In genomic region chr7:106278695-106279094, GRCh38 we compare ENCODE assay signal across 21 cellular contexts. TPM values are rescaled to one million over a fixed set of nuclear protein-coding genes. Genes with fewer than 3 reads are reported as not detected.
DNase-seq lines count a peak whose midpoint lies in the region; ATAC-seq, FAIRE-seq and TF ChIP-seq lines count a peak whose summit lies in the region.
"Had no signal": no experiment of that assay in that cellular context is flagged by ENCODE, and none has a peak within 500 bp of the region (broad histone marks: within the 10 kb centered on the region; RNA-seq: fewer than 3 reads in every experiment).

No MANE protein-coding gene starts in this region.

- intact Hi-C loops in heart right ventricle (cut with DNase I), result loop anchor here in 2 of 10 donors (10.0 kb wide), 2 partner anchors 94 to 104 kb away; no protein-coding TSS in a partner anchor

- H3K4me3 Mint-ChIP-seq in activated T-cell treated with anti-CD3 and anti-CD28 coated beads, Interleukin-2, amount 50 U/mL, for 4 hours, result peak overlapping the region; percentile 88
- H3K4me3 Mint-ChIP-seq in activated naive CD8-positive, alpha-beta T cell, result peak overlapping the region; percentile 99
- H3K4me3 Mint-ChIP-seq: stimulated activated memory B cell treated with anti-CD40 and anti-IgM and Interleukin-4, amounts not matched to agents 10 μg/mL and 1 μg/mL and 100 μg/mL, for 72 hours had no signal

- DNase-seq in activated T-cell treated with anti-CD3 and anti-CD28 coated beads, Interleukin-2, amount 50 U/mL, for 4 hours, result no peak
- DNase-seq in activated T-cell treated with anti-CD3 and anti-CD28 coated beads for 4 hours (no peak), fibroblast of villous mesenchyme (ENCODE audit: low read depth) (peak; percentile 20), NCI-H1105 treated with DMSO at 0.1 percent for 48 hours (lab: John Stamatoyannopoulos, UW) (no peak), heart right ventricle (no peak), H54 (ENCODE audit: insufficient read length, low spot score) (no peak)
- DNase-seq: body of pancreas; C1 segment of cervical spinal cord; effector memory CD4-positive, alpha-beta T cell; kidney glomerular epithelial cell; NCI-H1694; NCI-H2171; NCI-H526; nucleus accumbens; stimulated activated CD4-positive, alpha-beta T cell treated with anti-CD3 and anti-CD28 coated beads, Interleukin-2, amount 100 ng/mL, for 24 hours had no signal

- H3K27me3 ChIP-seq in heart right ventricle, result no peaks in the 10 kb centered on the region
- H3K27me3 ChIP-seq: body of pancreas had no signal

- H3K4me1 ChIP-seq in HEK293 (ENCODE audit: control insufficient read depth, insufficient read depth, low read length) (peaks cover 5% of the 10 kb centered on the region; the same call in 1 of the 2 replicates), heart right ventricle (peaks cover 0 to 86% (median 37%) of the 10 kb centered on the region in 9 donors)

- peak overlapping the region; percentile 61 for H3K27ac Mint-ChIP-seq in activated naive CD8-positive, alpha-beta T cell
- H3K27ac Mint-ChIP-seq: IgD-negative memory B cell had no signal

- CTCF ChIA-PET in HEK293 (lab: Yijun Ruan, JAX), result interaction anchor here (1.0 to 1.1 kb wide), 2 partner anchors 32 to 102 kb away, joined by 3 read pairs; no protein-coding TSS in a partner anchor

- no peak overlapping the region for H3K4me3 ChIP-seq in HEK293 (ENCODE audit: low read depth, low read length)
- H3K4me3 ChIP-seq in fibroblast of villous mesenchyme (ENCODE audit: low read depth, low read length), result no peak overlapping the region
- H3K4me3 ChIP-seq in heart right ventricle, result peak overlapping the region in 1 of 10 donors; percentile 80
- H3K4me3 ChIP-seq: body of pancreas, HAP-1 had no signal

- peaks cover 70% of the 10 kb centered on the region for H3K36me3 Mint-ChIP-seq in activated T-cell treated with anti-CD3 and anti-CD28 coated beads, Interleukin-2, amount 50 U/mL, for 4 hours (ENCODE audit: insufficient read depth)
- H3K36me3 Mint-ChIP-seq in activated naive CD8-positive, alpha-beta T cell, result peaks cover 48% of the 10 kb centered on the region

- H3K9me3 Mint-ChIP-seq in activated T-cell treated with anti-CD3 and anti-CD28 coated beads, Interleukin-2, amount 50 U/mL, for 4 hours, result no peaks in the 10 kb centered on the region
- no peaks in the 10 kb centered on the region for H3K9me3 Mint-ChIP-seq in activated naive CD8-positive, alpha-beta T cell (ENCODE audit: low read depth)
- H3K9me3 Mint-ChIP-seq: IgD-negative memory B cell; stimulated activated memory B cell treated with anti-CD40 and anti-IgM and Interleukin-4, amounts not matched to agents 10 μg/mL and 1 μg/mL and 100 μg/mL, for 72 hours had no signal

- TF ChIP-seq POLR2A in H54 (IDR thresholded peaks at IDR 0.05; ENCODE audit: low read depth, low read length), result no peak

- H3K36me3 ChIP-seq in HEK293 (ENCODE audit: control insufficient read depth in 2 of 2, insufficient read depth in 1 of 2, low read length in 2 of 2), result peaks cover 22 to 27% of the 10 kb centered on the region in 2 experiments; a peak in 2 of 3 replicates
- peaks cover 0 to 93% (median 18%) of the 10 kb centered on the region in 9 donors for H3K36me3 ChIP-seq in heart right ventricle

- FAIRE-seq in H54 (lab: Jason Lieb, UNC), result no peak
- FAIRE-seq: G401.6 had no signal

- POLR2A ChIA-PET in HEK293 (lab: Yijun Ruan, JAX), result interaction anchor here (0.6 kb wide), 1 partner anchor 19 kb away, joined by 6 read pairs; no protein-coding TSS in a partner anchor

- 76 to 85% methylated on average over 2 of the region's 2 CpGs for WGBS in heart right ventricle, 2 donors

- TF ChIP-seq CTCF in HEK293 (tag by site-specific recombination; IDR thresholded peaks at IDR 0.05) (no peak), fibroblast of villous mesenchyme (IDR thresholded peaks at IDR 0.05; ENCODE audit: insufficient read depth, low read depth, low read length) (no peak), heart right ventricle (IDR thresholded peaks at IDR 0.05) (no peak)

- peaks cover 38% of the 10 kb centered on the region for H3K4me1 Mint-ChIP-seq in activated T-cell treated with anti-CD3 and anti-CD28 coated beads, Interleukin-2, amount 50 U/mL, for 4 hours (ENCODE audit: low read depth)
- peaks cover 54% of the 10 kb centered on the region for H3K4me1 Mint-ChIP-seq in activated naive CD8-positive, alpha-beta T cell (ENCODE audit: low read depth)

- H3K27ac ChIP-seq in HEK293 (ENCODE audit: extremely low read depth, low read depth, low read length) (no peak overlapping the region), heart right ventricle (peak overlapping the region in 1 of 10 donors; percentile 22)
- H3K27ac ChIP-seq: body of pancreas had no signal

- H3K9me3 ChIP-seq in HEK293 (ENCODE audit: control insufficient read depth, insufficient read depth, low read depth, low read length), result no peaks in the 10 kb centered on the region
- H3K9me3 ChIP-seq in heart right ventricle, result no peaks in the 10 kb centered on the region
- H3K9me3 ChIP-seq: body of pancreas, HAP-1 had no signal

- H3K27me3 Mint-ChIP-seq in activated T-cell treated with anti-CD3 and anti-CD28 coated beads, Interleukin-2, amount 50 U/mL, for 4 hours (ENCODE audit: low read depth), result no peaks in the 10 kb centered on the region
- H3K27me3 Mint-ChIP-seq in activated naive CD8-positive, alpha-beta T cell, result no peaks in the 10 kb centered on the region
- H3K27me3 Mint-ChIP-seq: IgD-negative memory B cell; stimulated activated memory B cell treated with anti-CD40 and anti-IgM and Interleukin-4, amounts not matched to agents 10 μg/mL and 1 μg/mL and 100 μg/mL, for 72 hours had no signal

- ATAC-seq in activated T-cell treated with anti-CD3 and anti-CD28 coated beads, Interleukin-2, amount 50 U/mL, for 4 hours, result no peak
- ATAC-seq in heart right ventricle, result no peak
- ATAC-seq: body of pancreas; stimulated activated memory B cell treated with anti-CD40 and anti-IgM and Interleukin-4, amounts not matched to agents 10 μg/mL and 1 μg/mL and 100 μg/mL, for 72 hours had no signal

TF ChIP-seq in HEK293, 187 proteins besides CTCF, POLR2A, EP300 and RAD21:
- TF ChIP-seq PRDM6 (tag by site-specific recombination; IDR thresholded peaks at IDR 0.05) (peak; percentile 29; the same call in 1 of the 2 replicates), SP3 (tag by site-specific recombination; IDR thresholded peaks at IDR 0.05) (no peak)

RNA-seq across cellular contexts. Expression of gene NAMPT, which starts 6.1 kb away (rescaled TPM):
- 1,000 to 10,000 TPM; 1,116 to 1,426 (median 1,121) TPM for total RNA-seq in activated T-cell treated with anti-CD3 and anti-CD28 coated beads, Interleukin-2, amount 50 U/mL, for 4 hours
- total RNA-seq in fibroblast of villous mesenchyme, result 160 and 180 TPM in 2 replicates
- 100 to 1,000 TPM in 5 of 10 donors, 10 to 100 TPM in 5; 76.9 to 404 (median 100) TPM for total RNA-seq in heart right ventricle
- polyA plus RNA-seq in heart right ventricle, result 10 to 100 TPM; 32.2 to 97.8 TPM
